In the genomic region with DNA sequence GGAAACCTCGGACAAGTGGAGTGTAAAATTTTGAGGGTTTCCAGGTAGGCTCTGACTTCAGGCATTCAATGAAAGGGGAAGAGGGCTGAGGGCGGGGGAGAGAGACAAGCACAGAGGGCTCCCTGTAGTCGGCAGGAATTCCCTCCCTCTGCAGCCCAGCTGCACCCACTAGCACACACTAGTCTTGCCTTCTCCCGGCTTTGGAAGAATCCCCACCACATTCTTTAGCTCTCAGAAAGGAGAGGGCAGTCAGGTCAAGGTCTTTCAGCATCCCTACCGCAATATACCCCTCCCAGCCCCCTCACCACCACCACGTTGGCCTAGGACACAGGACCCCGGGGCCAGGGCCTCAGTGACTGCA, we compare ENCODE assay signal across 1 cellular context.
TF ChIP-seq lines count a peak whose summit lies in the region.

No MANE protein-coding gene starts in this region.

TF ChIP-seq in H1, 55 proteins besides CTCF, POLR2A, EP300 and RAD21:
- TF ChIP-seq KDM4A (IDR thresholded peaks at IDR 0.05; ENCODE audit: low read depth, low read length, severe bottlenecking): peak; percentile 14
- TF ChIP-seq SIX5 (IDR thresholded peaks at IDR 0.05; ENCODE audit: low read depth, low read length): no peak
- TF ChIP-seq ASH2L (IDR thresholded peaks at IDR 0.05; ENCODE audit: low read length): no peak
- TF ChIP-seq TAF1 (IDR thresholded peaks at IDR 0.05; ENCODE audit: low read depth, low read length): no peak
- no peak for TF ChIP-seq SIRT6 (IDR thresholded peaks at IDR 0.05; ENCODE audit: low read length)
- 0 out of 2 replicates have a peak, but pooled peaks have one; percentile 66 for TF ChIP-seq TCF12 (IDR thresholded peaks at IDR 0.05; ENCODE audit: low read depth, low read length)
- TF ChIP-seq EGR1 (IDR thresholded peaks at IDR 0.05; ENCODE audit: borderline replicate concordance, low read depth, low read length): peak; percentile 69
- TF ChIP-seq RNF2 (IDR thresholded peaks at IDR 0.05; ENCODE audit: borderline replicate concordance, low read depth, low read length, missing control alignments, poor library complexity, severe bottlenecking): no peak
- no peak for TF ChIP-seq POU5F1 (IDR thresholded peaks at IDR 0.05; ENCODE audit: low read depth, low read length)
- TF ChIP-seq CHD1 (IDR thresholded peaks at IDR 0.05; ENCODE audit: low read depth, low read length): no peak
- TF ChIP-seq GABPA (IDR thresholded peaks at IDR 0.05; ENCODE audit: borderline replicate concordance, insufficient read depth, low read length): no peak
- TF ChIP-seq HDAC2 (IDR thresholded peaks at IDR 0.05; ENCODE audit: borderline replicate concordance in 1 of 2, low read depth in 2 of 2, low read length in 2 of 2): no peak
- TF ChIP-seq BACH1 (IDR thresholded peaks at IDR 0.05; ENCODE audit: low read length): no peak
- no peak for TF ChIP-seq GTF2F1 (IDR thresholded peaks at IDR 0.05; ENCODE audit: borderline replicate concordance, low read depth, low read length)
- no peak for TF ChIP-seq POLR2AphosphoS5 (IDR thresholded peaks at IDR 0.05; ENCODE audit: low read depth, low read length)
- no peak for TF ChIP-seq RXRA (IDR thresholded peaks at IDR 0.05; ENCODE audit: insufficient read depth, low read depth, low read length)
- peak; percentile 74; the same call in 1 of the 2 replicates for TF ChIP-seq TEAD4 (IDR thresholded peaks at IDR 0.05; ENCODE audit: low read depth, low read length)
- TF ChIP-seq, protein P1, sequence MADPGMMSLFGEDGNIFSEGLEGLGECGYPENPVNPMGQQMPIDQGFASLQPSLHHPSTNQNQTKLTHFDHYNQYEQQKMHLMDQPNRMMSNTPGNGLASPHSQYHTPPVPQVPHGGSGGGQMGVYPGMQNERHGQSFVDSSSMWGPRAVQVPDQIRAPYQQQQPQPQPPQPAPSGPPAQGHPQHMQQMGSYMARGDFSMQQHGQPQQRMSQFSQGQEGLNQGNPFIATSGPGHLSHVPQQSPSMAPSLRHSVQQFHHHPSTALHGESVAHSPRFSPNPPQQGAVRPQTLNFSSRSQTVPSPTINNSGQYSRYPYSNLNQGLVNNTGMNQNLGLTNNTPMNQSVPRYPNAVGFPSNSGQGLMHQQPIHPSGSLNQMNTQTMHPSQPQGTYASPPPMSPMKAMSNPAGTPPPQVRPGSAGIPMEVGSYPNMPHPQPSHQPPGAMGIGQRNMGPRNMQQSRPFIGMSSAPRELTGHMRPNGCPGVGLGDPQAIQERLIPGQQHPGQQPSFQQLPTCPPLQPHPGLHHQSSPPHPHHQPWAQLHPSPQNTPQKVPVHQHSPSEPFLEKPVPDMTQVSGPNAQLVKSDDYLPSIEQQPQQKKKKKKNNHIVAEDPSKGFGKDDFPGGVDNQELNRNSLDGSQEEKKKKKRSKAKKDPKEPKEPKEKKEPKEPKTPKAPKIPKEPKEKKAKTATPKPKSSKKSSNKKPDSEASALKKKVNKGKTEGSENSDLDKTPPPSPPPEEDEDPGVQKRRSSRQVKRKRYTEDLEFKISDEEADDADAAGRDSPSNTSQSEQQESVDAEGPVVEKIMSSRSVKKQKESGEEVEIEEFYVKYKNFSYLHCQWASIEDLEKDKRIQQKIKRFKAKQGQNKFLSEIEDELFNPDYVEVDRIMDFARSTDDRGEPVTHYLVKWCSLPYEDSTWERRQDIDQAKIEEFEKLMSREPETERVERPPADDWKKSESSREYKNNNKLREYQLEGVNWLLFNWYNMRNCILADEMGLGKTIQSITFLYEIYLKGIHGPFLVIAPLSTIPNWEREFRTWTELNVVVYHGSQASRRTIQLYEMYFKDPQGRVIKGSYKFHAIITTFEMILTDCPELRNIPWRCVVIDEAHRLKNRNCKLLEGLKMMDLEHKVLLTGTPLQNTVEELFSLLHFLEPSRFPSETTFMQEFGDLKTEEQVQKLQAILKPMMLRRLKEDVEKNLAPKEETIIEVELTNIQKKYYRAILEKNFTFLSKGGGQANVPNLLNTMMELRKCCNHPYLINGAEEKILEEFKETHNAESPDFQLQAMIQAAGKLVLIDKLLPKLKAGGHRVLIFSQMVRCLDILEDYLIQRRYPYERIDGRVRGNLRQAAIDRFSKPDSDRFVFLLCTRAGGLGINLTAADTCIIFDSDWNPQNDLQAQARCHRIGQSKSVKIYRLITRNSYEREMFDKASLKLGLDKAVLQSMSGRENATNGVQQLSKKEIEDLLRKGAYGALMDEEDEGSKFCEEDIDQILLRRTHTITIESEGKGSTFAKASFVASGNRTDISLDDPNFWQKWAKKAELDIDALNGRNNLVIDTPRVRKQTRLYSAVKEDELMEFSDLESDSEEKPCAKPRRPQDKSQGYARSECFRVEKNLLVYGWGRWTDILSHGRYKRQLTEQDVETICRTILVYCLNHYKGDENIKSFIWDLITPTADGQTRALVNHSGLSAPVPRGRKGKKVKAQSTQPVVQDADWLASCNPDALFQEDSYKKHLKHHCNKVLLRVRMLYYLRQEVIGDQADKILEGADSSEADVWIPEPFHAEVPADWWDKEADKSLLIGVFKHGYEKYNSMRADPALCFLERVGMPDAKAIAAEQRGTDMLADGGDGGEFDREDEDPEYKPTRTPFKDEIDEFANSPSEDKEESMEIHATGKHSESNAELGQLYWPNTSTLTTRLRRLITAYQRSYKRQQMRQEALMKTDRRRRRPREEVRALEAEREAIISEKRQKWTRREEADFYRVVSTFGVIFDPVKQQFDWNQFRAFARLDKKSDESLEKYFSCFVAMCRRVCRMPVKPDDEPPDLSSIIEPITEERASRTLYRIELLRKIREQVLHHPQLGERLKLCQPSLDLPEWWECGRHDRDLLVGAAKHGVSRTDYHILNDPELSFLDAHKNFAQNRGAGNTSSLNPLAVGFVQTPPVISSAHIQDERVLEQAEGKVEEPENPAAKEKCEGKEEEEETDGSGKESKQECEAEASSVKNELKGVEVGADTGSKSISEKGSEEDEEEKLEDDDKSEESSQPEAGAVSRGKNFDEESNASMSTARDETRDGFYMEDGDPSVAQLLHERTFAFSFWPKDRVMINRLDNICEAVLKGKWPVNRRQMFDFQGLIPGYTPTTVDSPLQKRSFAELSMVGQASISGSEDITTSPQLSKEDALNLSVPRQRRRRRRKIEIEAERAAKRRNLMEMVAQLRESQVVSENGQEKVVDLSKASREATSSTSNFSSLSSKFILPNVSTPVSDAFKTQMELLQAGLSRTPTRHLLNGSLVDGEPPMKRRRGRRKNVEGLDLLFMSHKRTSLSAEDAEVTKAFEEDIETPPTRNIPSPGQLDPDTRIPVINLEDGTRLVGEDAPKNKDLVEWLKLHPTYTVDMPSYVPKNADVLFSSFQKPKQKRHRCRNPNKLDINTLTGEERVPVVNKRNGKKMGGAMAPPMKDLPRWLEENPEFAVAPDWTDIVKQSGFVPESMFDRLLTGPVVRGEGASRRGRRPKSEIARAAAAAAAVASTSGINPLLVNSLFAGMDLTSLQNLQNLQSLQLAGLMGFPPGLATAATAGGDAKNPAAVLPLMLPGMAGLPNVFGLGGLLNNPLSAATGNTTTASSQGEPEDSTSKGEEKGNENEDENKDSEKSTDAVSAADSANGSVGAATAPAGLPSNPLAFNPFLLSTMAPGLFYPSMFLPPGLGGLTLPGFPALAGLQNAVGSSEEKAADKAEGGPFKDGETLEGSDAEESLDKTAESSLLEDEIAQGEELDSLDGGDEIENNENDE (IDR thresholded peaks at IDR 0.05; ENCODE audit: insufficient replicate concordance, low read length): no peak
- TF ChIP-seq SP2 (IDR thresholded peaks at IDR 0.05; ENCODE audit: low read length): no peak
- TF ChIP-seq SIN3A (conservative IDR thresholded peaks at IDR 0.05 in 1 of 2, IDR thresholded peaks at IDR 0.05 in 1 of 2; ENCODE audit: low read depth in 1 of 2, low read length in 2 of 2): 0 out of 4 replicates have a peak, but pooled peaks of 1 of the 2 experiments have one; percentile 38
- TF ChIP-seq JUN (IDR thresholded peaks at IDR 0.05; ENCODE audit: low read depth, low read length): no peak
- TF ChIP-seq CHD2 (IDR thresholded peaks at IDR 0.05; ENCODE audit: low read length): no peak
- TF ChIP-seq CTBP2 (IDR thresholded peaks at IDR 0.05; ENCODE audit: borderline replicate concordance, insufficient read depth, insufficient read length, low read length): peak; percentile 91
- TF ChIP-seq TBP (IDR thresholded peaks at IDR 0.05; ENCODE audit: low read depth, low read length): no peak
- TF ChIP-seq KDM1A (IDR thresholded peaks at IDR 0.05; ENCODE audit: borderline replicate concordance, low read length): no peak
- TF ChIP-seq EZH2 (IDR thresholded peaks at IDR 0.05; ENCODE audit: low read depth, low read length, severe bottlenecking): no peak
- TF ChIP-seq, protein P2, sequence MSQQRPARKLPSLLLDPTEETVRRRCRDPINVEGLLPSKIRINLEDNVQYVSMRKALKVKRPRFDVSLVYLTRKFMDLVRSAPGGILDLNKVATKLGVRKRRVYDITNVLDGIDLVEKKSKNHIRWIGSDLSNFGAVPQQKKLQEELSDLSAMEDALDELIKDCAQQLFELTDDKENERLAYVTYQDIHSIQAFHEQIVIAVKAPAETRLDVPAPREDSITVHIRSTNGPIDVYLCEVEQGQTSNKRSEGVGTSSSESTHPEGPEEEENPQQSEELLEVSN (IDR thresholded peaks at IDR 0.05): no peak
- no peak for TF ChIP-seq JUND (IDR thresholded peaks at IDR 0.05; ENCODE audit: low read length)
- no peak for TF ChIP-seq MAFK (IDR thresholded peaks at IDR 0.05; ENCODE audit: low read depth, low read length)
- peak; percentile 67; the same call in 1 of the 2 replicates for TF ChIP-seq SP1 (IDR thresholded peaks at IDR 0.05; ENCODE audit: low read depth, low read length)
- no peak for TF ChIP-seq KDM5A (IDR thresholded peaks at IDR 0.05; ENCODE audit: low read length)
- TF ChIP-seq NANOG (IDR thresholded peaks at IDR 0.05; ENCODE audit: insufficient read depth, low read depth, low read length, poor library complexity, severe bottlenecking): no peak
- TF ChIP-seq HDAC6 (IDR thresholded peaks at IDR 0.05; ENCODE audit: low read depth, low read length): no peak
- no peak for TF ChIP-seq RFX5 (IDR thresholded peaks at IDR 0.05; ENCODE audit: borderline replicate concordance, low read depth, low read length)
- TF ChIP-seq BRCA1 (IDR thresholded peaks at IDR 0.05; ENCODE audit: low read depth, low read length): no peak
- TF ChIP-seq, protein P3, sequence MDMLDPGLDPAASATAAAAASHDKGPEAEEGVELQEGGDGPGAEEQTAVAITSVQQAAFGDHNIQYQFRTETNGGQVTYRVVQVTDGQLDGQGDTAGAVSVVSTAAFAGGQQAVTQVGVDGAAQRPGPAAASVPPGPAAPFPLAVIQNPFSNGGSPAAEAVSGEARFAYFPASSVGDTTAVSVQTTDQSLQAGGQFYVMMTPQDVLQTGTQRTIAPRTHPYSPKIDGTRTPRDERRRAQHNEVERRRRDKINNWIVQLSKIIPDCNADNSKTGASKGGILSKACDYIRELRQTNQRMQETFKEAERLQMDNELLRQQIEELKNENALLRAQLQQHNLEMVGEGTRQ (IDR thresholded peaks at IDR 0.05; ENCODE audit: low read length): no peak
TF ChIP-seq in H1: peak in this region for 7.
